Comparison of ENCODE assay signal across 1 cellular context in genomic region chr18:12377556-12378553, GRCh38.
A peak's percentile ranks its signal among the peaks of the same experiment; 100 is the strongest.
TF ChIP-seq lines count a peak whose summit lies in the region.

No MANE protein-coding gene starts in this region.

TF ChIP-seq in HepG2, 621 proteins besides CTCF, POLR2A, EP300 and RAD21 (continued from another document and continues in another):
- TF ChIP-seq ZHX2 (IDR thresholded peaks at IDR 0.05; ENCODE audit: low read depth) (no peak), ZHX2 (CRISPR knock-in tag; IDR thresholded peaks at IDR 0.05; ENCODE audit: borderline replicate concordance) (no peak; the same call in 1 of the 2 replicates), ZNF232 (CRISPR knock-in tag; IDR thresholded peaks at IDR 0.05; ENCODE audit: borderline replicate concordance) (peak; percentile 54; the same call in 1 of the 2 replicates), NR0B2 (CRISPR knock-in tag; IDR thresholded peaks at IDR 0.05) (no peak), CREB1 (IDR thresholded peaks at IDR 0.05) (no peak), CREB1 (CRISPR knock-in tag; IDR thresholded peaks at IDR 0.05) (no peak), RXRA (CRISPR knock-in tag; IDR thresholded peaks at IDR 0.05) (peak; percentile 51; the same call in 1 of the 2 replicates), ZNF317 (CRISPR knock-in tag; IDR thresholded peaks at IDR 0.05) (peak; percentile 65; the same call in 1 of the 2 replicates), GZF1 (CRISPR knock-in tag; IDR thresholded peaks at IDR 0.05) (peak; percentile 45; the same call in 1 of the 2 replicates), ZNF414 (CRISPR knock-in tag; IDR thresholded peaks at IDR 0.05) (no peak), ZNF256 (CRISPR knock-in tag; conservative IDR thresholded peaks at IDR 0.05) (no peak), ZNF367 (CRISPR knock-in tag; IDR thresholded peaks at IDR 0.05; ENCODE audit: borderline replicate concordance) (no peak), ZNF777 (CRISPR knock-in tag; IDR thresholded peaks at IDR 0.05) (no peak), ZNF337 (CRISPR knock-in tag; IDR thresholded peaks at IDR 0.05; ENCODE audit: borderline replicate concordance, low read depth) (no peak), ZFP36L2 (CRISPR knock-in tag; IDR thresholded peaks at IDR 0.05) (no peak), PCBP2 (optimal IDR thresholded peaks at IDR 0.05; ENCODE audit: low read depth, low read length, poor library complexity, severe bottlenecking) (no peak), TERF1 (CRISPR knock-in tag; IDR thresholded peaks at IDR 0.05) (no peak), HNRNPH1 (optimal IDR thresholded peaks at IDR 0.05; ENCODE audit: low read depth, low read length) (no peak), MTF1 (CRISPR knock-in tag; IDR thresholded peaks at IDR 0.05) (no peak), JUND (CRISPR knock-in tag; IDR thresholded peaks at IDR 0.05) (no peak), NONO (IDR thresholded peaks at IDR 0.05) (no peak), NONO (CRISPR knock-in tag; conservative IDR thresholded peaks at IDR 0.05) (0 out of 2 replicates have a peak, but pooled peaks have one; percentile 51), TRIM22 (IDR thresholded peaks at IDR 0.05) (no peak), RBFOX2 (IDR thresholded peaks at IDR 0.05; ENCODE audit: low read depth, low read length) (no peak), TBX2 (CRISPR knock-in tag; IDR thresholded peaks at IDR 0.05; ENCODE audit: borderline replicate concordance) (peak; percentile 69), SUZ12 (IDR thresholded peaks at IDR 0.05; ENCODE audit: low read depth, low read length) (no peak), KDM5A (IDR thresholded peaks at IDR 0.05; ENCODE audit: borderline replicate concordance, low read length) (no peak), HOXA7 (CRISPR knock-in tag; IDR thresholded peaks at IDR 0.05) (no peak), ZNF678 (CRISPR knock-in tag; IDR thresholded peaks at IDR 0.05) (no peak), ZNF17 (CRISPR knock-in tag; IDR thresholded peaks at IDR 0.05) (no peak), E2F5 (CRISPR knock-in tag; conservative IDR thresholded peaks at IDR 0.05) (no peak), ZFP37 (CRISPR knock-in tag; IDR thresholded peaks at IDR 0.05; ENCODE audit: borderline replicate concordance) (peak; percentile 65; the same call in 1 of the 2 replicates), MIER3 (CRISPR knock-in tag; IDR thresholded peaks at IDR 0.05; ENCODE audit: borderline replicate concordance) (peak; percentile 43; the same call in 1 of the 2 replicates), ZNF138 (CRISPR knock-in tag; IDR thresholded peaks at IDR 0.05; ENCODE audit: low read depth) (no peak; the same call in 1 of the 2 replicates), ZNF343 (CRISPR knock-in tag; IDR thresholded peaks at IDR 0.05) (no peak), CEBPZ (IDR thresholded peaks at IDR 0.05; ENCODE audit: low read length) (no peak), CBX5 (CRISPR knock-in tag; IDR thresholded peaks at IDR 0.05; ENCODE audit: borderline replicate concordance) (no peak), MED13 (CRISPR knock-in tag; IDR thresholded peaks at IDR 0.05) (no peak), ZFY (CRISPR knock-in tag; IDR thresholded peaks at IDR 0.05) (no peak), RFX5 (IDR thresholded peaks at IDR 0.05; ENCODE audit: low read depth, low read length) (no peak), ZSCAN12 (CRISPR knock-in tag; IDR thresholded peaks at IDR 0.05) (no peak), ZFAT (CRISPR knock-in tag; conservative IDR thresholded peaks at IDR 0.05) (no peak), ZNF674 (CRISPR knock-in tag; IDR thresholded peaks at IDR 0.05; ENCODE audit: low read depth) (no peak), ZNF512B (CRISPR knock-in tag; IDR thresholded peaks at IDR 0.05; ENCODE audit: borderline replicate concordance) (0 out of 2 replicates have a peak, but pooled peaks have one; percentile 35), ZBTB10 (CRISPR knock-in tag; IDR thresholded peaks at IDR 0.05; ENCODE audit: borderline replicate concordance) (0 out of 2 replicates have a peak, but pooled peaks have one; percentile 42)
